In genomic region chr5:142859037-142859436, GRCh38 we compare ENCODE assay signal across 21 cellular contexts.
A peak's percentile ranks its signal among the peaks of the same experiment; 100 is the strongest.
DNase-seq lines count a peak whose midpoint lies in the region; ATAC-seq and TF ChIP-seq lines count a peak whose summit lies in the region.
"Had no signal": no experiment of that assay in that cellular context is flagged by ENCODE, and none has a peak within 500 bp of the region (broad histone marks: within the 10 kb centered on the region; RNA-seq: fewer than 3 reads in every experiment).

No MANE protein-coding gene starts in this region.

- CTCF ChIA-PET in Calu3 (lab: Charles Lee), result interaction anchor here (1.2 kb wide), 1 partner anchor 13 kb away, joined by 3 read pairs; no protein-coding TSS in a partner anchor

- H3K4me3 ChIP-seq in SJSA1 (no peak overlapping the region), thymus (ENCODE audit: low read length) (no peak overlapping the region)
- H3K4me3 ChIP-seq: BLaER1, HAP-1 had no signal

- peaks cover 55% of the 10 kb centered on the region for H3K4me1 ChIP-seq in SJSA1 (replicated peaks)
- H3K4me1 ChIP-seq in thymus (ENCODE audit: control insufficient read depth, insufficient read depth, low read length), result peaks cover 9% of the 10 kb centered on the region
- H3K4me1 ChIP-seq: HAP-1 had no signal

- H3K27me3 Mint-ChIP-seq in Calu3 (ENCODE audit: unreplicated experiment), result no peaks in the 10 kb centered on the region
- no peaks in the 10 kb centered on the region for H3K27me3 Mint-ChIP-seq in osteocyte (ENCODE audit: unreplicated experiment)
- H3K27me3 Mint-ChIP-seq: B cell; CD4-positive, CD25-positive, alpha-beta regulatory T cell had no signal

- DNase-seq in Calu3, result no peak
- no peak for DNase-seq in SJSA1 (ENCODE audit: low read depth in 1 of 2, low spot score in 2 of 2)
- peak; percentile 49 for DNase-seq in cerebellum (ENCODE audit: low spot score)
- DNase-seq in osteocyte (ENCODE audit: extremely low spot score, unreplicated experiment), result no peak
- DNase-seq: Caco-2; CD4-positive, CD25-positive, alpha-beta regulatory T cell; CD8-positive, alpha-beta T cell; DMS 273 treated with DMSO at 0.1 percent for 48 hours; DMS79; EL; GF-D8; GOT3; HFFc6 had no signal

- peak overlapping the region; percentile 71 for H3K27ac ChIP-seq in SJSA1
- peak overlapping the region; percentile 59 for H3K27ac ChIP-seq in thymus (ENCODE audit: low read depth)
- H3K27ac ChIP-seq: 22Rv1, BLaER1, C4-2B had no signal

- H3K9me3 ChIP-seq in SJSA1 (replicated peaks) (no peaks in the 10 kb centered on the region), thymus (ENCODE audit: control insufficient read depth) (no peaks in the 10 kb centered on the region)
- H3K9me3 ChIP-seq: BLaER1, Caco-2, HAP-1 had no signal

- ATAC-seq in GM18519 (IDR thresholded peaks at IDR 0.05; ENCODE audit: low FRiP score, unreplicated experiment), result no peak
- ATAC-seq in HG03521 (IDR thresholded peaks at IDR 0.05; ENCODE audit: unreplicated experiment), result no peak
- ATAC-seq: CD8-positive, alpha-beta T cell had no signal

- H3K4me3 Mint-ChIP-seq in Calu3 (ENCODE audit: low read depth, unreplicated experiment) (no peak overlapping the region), osteocyte (ENCODE audit: unreplicated experiment) (no peak overlapping the region)
- H3K4me3 Mint-ChIP-seq: B cell; CD4-positive, CD25-positive, alpha-beta regulatory T cell; CD8-positive, alpha-beta T cell; HFFc6 had no signal

- H3K4me1 Mint-ChIP-seq in Calu3 (ENCODE audit: low read depth, unreplicated experiment) (peaks cover 91% of the 10 kb centered on the region), osteocyte (ENCODE audit: unreplicated experiment) (peaks cover 4% of the 10 kb centered on the region)

- 99% methylated on average over 2 of the region's 2 CpGs for WGBS in thymus

- peak overlapping the region; percentile 85 for H3K27ac Mint-ChIP-seq in Calu3 (ENCODE audit: unreplicated experiment)
- no peak overlapping the region for H3K27ac Mint-ChIP-seq in osteocyte (ENCODE audit: unreplicated experiment)
- H3K27ac Mint-ChIP-seq: B cell; CD8-positive, alpha-beta T cell; HFFc6 had no signal

- H3K36me3 Mint-ChIP-seq in Calu3 (ENCODE audit: insufficient read depth, unreplicated experiment), result peaks cover 26% of the 10 kb centered on the region
- no peaks in the 10 kb centered on the region for H3K36me3 Mint-ChIP-seq in osteocyte (ENCODE audit: unreplicated experiment)
- H3K36me3 Mint-ChIP-seq: CD4-positive, CD25-positive, alpha-beta regulatory T cell; CD8-positive, alpha-beta T cell had no signal

- no TSS peak for BruUV-seq in Calu3 (replicated peaks; lab: Mats Ljungman, UMichigan)

- H3K36me3 ChIP-seq in SJSA1, result no peaks in the 10 kb centered on the region
- H3K36me3 ChIP-seq in thymus (ENCODE audit: control insufficient read depth, insufficient read depth), result no peaks in the 10 kb centered on the region
- H3K36me3 ChIP-seq: BLaER1, HAP-1 had no signal

- intact Hi-C loops in Calu3 (cut with micrococcal nuclease; ENCODE audit: unreplicated experiment), result no loop called here

- TF ChIP-seq CTCF in Calu3 (IDR thresholded peaks at IDR 0.05; ENCODE audit: unreplicated experiment) (no peak), osteocyte (IDR thresholded peaks at IDR 0.05) (no peak)

- H3K9me3 Mint-ChIP-seq in Calu3 (ENCODE audit: low read depth, unreplicated experiment) (no peaks in the 10 kb centered on the region), osteocyte (ENCODE audit: unreplicated experiment) (no peaks in the 10 kb centered on the region)
- H3K9me3 Mint-ChIP-seq: CD4-positive, CD25-positive, alpha-beta regulatory T cell; CD8-positive, alpha-beta T cell had no signal

- H3K27me3 ChIP-seq in SJSA1 (replicated peaks) (no peaks in the 10 kb centered on the region), thymus (ENCODE audit: control insufficient read depth, insufficient read depth) (no peaks in the 10 kb centered on the region)
- H3K27me3 ChIP-seq: BLaER1 had no signal
